Comparison of ENCODE assay signal across 20 cellular contexts in the genomic region with DNA sequence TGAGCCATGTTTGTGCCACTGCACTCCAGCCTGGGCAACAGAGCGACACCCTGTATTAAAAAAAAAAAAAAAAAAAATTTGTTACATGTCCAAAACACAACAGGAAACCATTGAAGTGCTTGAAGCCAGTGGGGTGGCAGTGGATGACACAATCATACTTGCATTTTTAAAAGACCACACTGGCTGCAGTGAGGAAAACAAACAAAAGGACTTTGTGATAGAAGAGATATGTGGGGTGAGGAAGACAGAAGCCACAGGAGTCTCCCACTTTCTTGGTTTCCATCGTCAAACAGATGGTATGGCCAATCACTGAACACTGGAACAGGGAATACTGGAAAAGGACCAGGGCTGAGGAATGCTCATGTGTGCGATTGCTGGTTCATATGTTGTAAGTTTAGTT. TPM values are rescaled to one million over a fixed set of nuclear protein-coding genes. Genes with fewer than 3 reads are reported as not detected.
DNase-seq lines count a peak whose midpoint lies in the region; ATAC-seq and TF ChIP-seq lines count a peak whose summit lies in the region.
"Had no signal": no experiment of that assay in that cellular context is flagged by ENCODE, and none has a peak within 500 bp of the region (broad histone marks: within the 10 kb centered on the region; RNA-seq: fewer than 3 reads in every experiment).

No MANE protein-coding gene starts in this region.

- TF ChIP-seq CTCF in mammary epithelial cell (conservative IDR thresholded peaks at IDR 0.05 in 1 of 2, IDR thresholded peaks at IDR 0.05 in 1 of 2; ENCODE audit: extremely low read depth in 1 of 2, insufficient read depth in 1 of 2, low read depth in 1 of 2, low read length in 2 of 2) = no peak
- no peak for TF ChIP-seq CTCF in MCF 10A (IDR thresholded peaks at IDR 0.05; ENCODE audit: unreplicated experiment)
- TF ChIP-seq CTCF in astrocyte of the spinal cord (IDR thresholded peaks at IDR 0.05; ENCODE audit: low read depth, low read length) = no peak
- no peak for TF ChIP-seq CTCF in tibial nerve (IDR thresholded peaks at IDR 0.05)
- TF ChIP-seq CTCF in GM23338 (conservative IDR thresholded peaks at IDR 0.05; ENCODE audit: low read depth in 2 of 2) = no peak

- ATAC-seq in GM23338 = no peak
- ATAC-seq: Panc1, Right ventricle myocardium inferior, SK-N-SH treated with all-trans-retinoic acid at 6 μM for 48 hours had no signal

- H3K27ac Mint-ChIP-seq in MCF 10A (ENCODE audit: low read depth, unreplicated experiment) = no peak overlapping the region
- H3K27ac Mint-ChIP-seq in GM23338 = no peak overlapping the region
- H3K27ac Mint-ChIP-seq: IgD-negative memory B cell had no signal

- H3K4me3 ChIP-seq in mammary epithelial cell (replicated peaks in 1 of 3; ENCODE audit: insufficient read depth in 1 of 3, low read depth in 2 of 3, low read length in 3 of 3) (no peak overlapping the region), astrocyte of the spinal cord (ENCODE audit: low read depth, low read length) (no peak overlapping the region), tibial nerve (no peak overlapping the region), GM23338 (no peak overlapping the region)

- H3K9me2 ChIP-seq in GM23338 (ENCODE audit: insufficient read depth) = no peaks in the 10 kb centered on the region

- H3K9me3 ChIP-seq in mammary epithelial cell (replicated peaks; ENCODE audit: insufficient read depth, low read length) = no peaks in the 10 kb centered on the region
- no peaks in the 10 kb centered on the region for H3K9me3 ChIP-seq in tibial nerve

- H3K79me2 ChIP-seq in mammary epithelial cell (ENCODE audit: insufficient read depth, low read length) (no peaks in the 10 kb centered on the region), GM23338 (replicated peaks; ENCODE audit: insufficient read depth) (no peaks in the 10 kb centered on the region)

- 67% methylated on average over 3 of the region's 3 CpGs for WGBS in mammary epithelial cell (ENCODE audit: low coverage, missing lambda C conversion rate)
- WGBS in tibial nerve, 2 donors = 60 to 61% methylated on average over 3 of the region's 3 CpGs

- no peak for TF ChIP-seq POLR2A in tibial nerve (IDR thresholded peaks at IDR 0.05)

- H2AFZ ChIP-seq in mammary epithelial cell (ENCODE audit: low read depth, low read length) (no peak overlapping the region), GM23338 (no peak overlapping the region)

- H3K36me3 ChIP-seq in mammary epithelial cell (ENCODE audit: insufficient read depth, low read length) (no peaks in the 10 kb centered on the region), tibial nerve (no peaks in the 10 kb centered on the region), GM23338 (ENCODE audit: insufficient read depth) (no peaks in the 10 kb centered on the region)

- intact Hi-C loops in mammary epithelial cell (cut with micrococcal nuclease) = loop anchor here (10.0 kb wide), 1 partner anchor 959 kb away; no protein-coding TSS in a partner anchor
- intact Hi-C loops in MCF 10A (cut with micrococcal nuclease) = loop anchor here (1.0 kb wide), 1 partner anchor 222 kb away; no protein-coding TSS in a partner anchor

- in situ Hi-C loops in mammary epithelial cell (cut with MboI; ENCODE audit: low sequenced_read_pairs in 2 of 2) (loop anchor here in 1 of 2 donors (25.0 kb wide), 1 partner anchor 177 kb away; no protein-coding TSS in a partner anchor), astrocyte of the spinal cord (cut with HindIII; ENCODE audit: low sequenced_read_pairs) (no loop called here)

- TF ChIP-seq EP300 in tibial nerve (IDR thresholded peaks at IDR 0.05) = no peak

- H3K4me3 Mint-ChIP-seq in MCF 10A (ENCODE audit: unreplicated experiment) = no peak overlapping the region
- no peak overlapping the region for H3K4me3 Mint-ChIP-seq in GM23338
- H3K4me3 Mint-ChIP-seq: H9, IgD-negative memory B cell had no signal

- H3K27ac ChIP-seq in mammary epithelial cell (ENCODE audit: insufficient read depth, low read depth, low read length) (no peak overlapping the region), tibial nerve (no peak overlapping the region), GM23338 (ENCODE audit: low read depth) (no peak overlapping the region)

- no peak overlapping the region for H3K4me2 ChIP-seq in mammary epithelial cell (ENCODE audit: insufficient read depth, low read depth, low read length)
- no peak overlapping the region for H3K4me2 ChIP-seq in GM23338

- peaks cover 1% of the 10 kb centered on the region for H3K27me3 ChIP-seq in mammary epithelial cell (ENCODE audit: insufficient read depth, low read length)
- peaks cover 0 to under 1% of the 10 kb centered on the region in 2 donors for H3K27me3 ChIP-seq in tibial nerve
- no peaks in the 10 kb centered on the region for H3K27me3 ChIP-seq in GM23338 (ENCODE audit: insufficient read depth)

- DNase-seq in mammary epithelial cell = peak; percentile 2
- no peak for DNase-seq in MCF 10A (ENCODE audit: unreplicated experiment)
- DNase-seq in M059J (ENCODE audit: low read depth) = peak; percentile 75
- DNase-seq in astrocyte of the spinal cord (ENCODE audit: low read depth, low spot score) = peak; percentile 29
- DNase-seq in COLO668 (lab: John Stamatoyannopoulos, UW; ENCODE audit: unreplicated experiment) = no peak
- no peak for DNase-seq in tibial nerve (ENCODE audit: low spot score in 2 of 2)
- DNase-seq in D341Med (ENCODE audit: low spot score) = no peak
- DNase-seq in GM23338 (ENCODE audit: low spot score) = no peak
- DNase-seq: C1 segment of cervical spinal cord, DMS 273 treated with DMSO at 0.1 percent for 48 hours, H9, Kasumi-1, NCI-H1417 treated with DMSO at 0.1 percent for 48 hours, NCI-H1930, NCI-H510A treated with DMSO at 0.1 percent for 48 hours had no signal

- dilution Hi-C loops in mammary epithelial cell (cut with HindIII; ENCODE audit: low sequenced_read_pairs) = no loop called here

- no peaks in the 10 kb centered on the region for H3K9me3 Mint-ChIP-seq in MCF 10A (ENCODE audit: unreplicated experiment)
- no peaks in the 10 kb centered on the region for H3K9me3 Mint-ChIP-seq in GM23338
- H3K9me3 Mint-ChIP-seq: H9, IgD-negative memory B cell had no signal

- H3F3A ChIP-seq in GM23338 (replicated peaks; ENCODE audit: low read depth) = no peaks in the 10 kb centered on the region

- H3K27me3 Mint-ChIP-seq in MCF 10A (ENCODE audit: insufficient read depth, unreplicated experiment) (peaks cover 48% of the 10 kb centered on the region), GM23338 (ENCODE audit: insufficient read depth, low read depth, poor library complexity) (peaks cover 2% of the 10 kb centered on the region)

- H3K4me1 Mint-ChIP-seq in MCF 10A (ENCODE audit: insufficient read depth, unreplicated experiment) = no peaks in the 10 kb centered on the region
- H3K4me1 Mint-ChIP-seq in GM23338 = no peaks in the 10 kb centered on the region

- H3K9ac ChIP-seq in mammary epithelial cell (ENCODE audit: insufficient read depth, low read length) = no peak overlapping the region

- CTCF ChIA-PET in mammary epithelial cell (lab: Charles Lee; ENCODE audit: low non-redundant PET) = no interaction called here
- CTCF ChIA-PET in MCF 10A (lab: Yijun Ruan, JAX) = interaction anchor here (0.9 kb wide), 1 partner anchor 13 kb away, joined by 5 read pairs; no protein-coding TSS in a partner anchor

- POLR2A ChIA-PET in MCF 10A (lab: Yijun Ruan, JAX) = no interaction called here

- H4K20me1 ChIP-seq in mammary epithelial cell (ENCODE audit: insufficient read depth, low read length) (no peaks in the 10 kb centered on the region), GM23338 (replicated peaks; ENCODE audit: insufficient read depth) (no peaks in the 10 kb centered on the region)

- BruUV-seq in mammary epithelial cell (replicated peaks; lab: Mats Ljungman, UMichigan) (no TSS peak), MCF 10A (replicated peaks; lab: Mats Ljungman, UMichigan) (no TSS peak)

- H3K36me3 Mint-ChIP-seq in MCF 10A (ENCODE audit: insufficient read depth, unreplicated experiment) (no peaks in the 10 kb centered on the region), GM23338 (ENCODE audit: low read depth) (no peaks in the 10 kb centered on the region)
- H3K36me3 Mint-ChIP-seq: IgD-negative memory B cell had no signal

- H3K4me1 ChIP-seq in mammary epithelial cell (ENCODE audit: insufficient read depth, low read length) (no peaks in the 10 kb centered on the region), tibial nerve (no peaks in the 10 kb centered on the region), GM23338 (ENCODE audit: insufficient read depth) (no peaks in the 10 kb centered on the region)

TF ChIP-seq in GM23338, 12 proteins besides CTCF, POLR2A, EP300 and RAD21:
- no peak for TF ChIP-seq CREB1 (CRISPR knock-in tag; IDR thresholded peaks at IDR 0.05; ENCODE audit: low read depth)

RNA-seq across cellular contexts. Expression of a gene that starts 20.9 kb away (rescaled TPM):
- total RNA-seq in mammary epithelial cell = 10 to 100 TPM; 17.0 to 26.7 TPM
- polyA plus RNA-seq in mammary epithelial cell = 7.0 TPM
- 7.6 TPM for polyA minus RNA-seq in mammary epithelial cell
- 18.6 and 23.2 TPM in 2 replicates for total RNA-seq in MCF 10A (2022)
- 38.7 and 42.2 TPM in 2 replicates for total RNA-seq in M059J (2014; rRNA removed; shearing (Covaris generic))
- 10 to 100 TPM; 15.3 to 38.1 (median 20.0) TPM for total RNA-seq in tibial nerve
- 45.2 and 58.5 TPM in 2 replicates for total RNA-seq in GM23338 (2014; rRNA removed; shearing (Covaris generic))
- polyA plus RNA-seq in GM23338 (2016; fragmentation: Nextera tagmentation; extraction: Ambion mirVana) = 68.9 and 84.0 TPM in 2 replicates

RNA-seq across cellular contexts. Expression of a gene that starts 31.7 kb away (rescaled TPM):
- total RNA-seq in mammary epithelial cell = not detected
- polyA plus RNA-seq in mammary epithelial cell = not detected
- polyA minus RNA-seq in mammary epithelial cell = not detected
- total RNA-seq in MCF 10A (2022) = not detected in 2 replicates
- total RNA-seq in M059J (2014; rRNA removed; shearing (Covaris generic)) = 0.37 TPM in 1 of 2 replicates, not detected in the other
- under 1 TPM in 1 of 4 donors, not detected in 3; 0.21 TPM for total RNA-seq in tibial nerve
- not detected in 2 replicates for total RNA-seq in GM23338 (2014; rRNA removed; shearing (Covaris generic))
- not detected in 2 replicates for polyA plus RNA-seq in GM23338 (2016; fragmentation: Nextera tagmentation; extraction: Ambion mirVana)
- total RNA-seq: H9, HT-29, Right ventricle myocardium inferior had no signal

Comparison
In these comparisons a context has a peak if more than half of its experiments do, and no peak if none do; other contexts are left out.
1. DNase-seq: peak in mammary epithelial cell (single experiment), M059J (single experiment) and astrocyte of the spinal cord (single experiment); none in MCF 10A (single experiment), COLO668 (single experiment), tibial nerve (0 of 2), D341Med (single experiment) and GM23338 (single experiment).